18 cellular contexts compared by ENCODE assay signal in the genomic region with DNA sequence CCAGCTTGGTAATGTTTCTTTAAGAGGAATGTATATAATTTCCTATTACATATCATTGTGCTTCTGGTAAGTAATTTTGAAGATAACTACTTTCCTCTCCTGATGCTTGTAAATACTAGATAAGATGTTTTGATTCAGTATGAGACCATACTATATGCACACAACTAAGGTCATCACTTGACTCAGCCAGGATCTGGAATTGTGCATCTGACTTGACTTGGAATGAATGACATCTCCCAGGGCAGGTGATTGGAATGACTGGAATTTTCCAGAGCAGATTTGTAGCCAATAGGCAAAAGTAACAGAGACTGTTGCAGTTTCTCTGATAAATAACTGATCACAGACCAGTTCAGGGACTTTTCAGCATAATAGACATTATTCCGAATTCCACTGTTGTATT. TPM values are rescaled to one million over a fixed set of nuclear protein-coding genes. Genes with fewer than 3 reads are reported as not detected.
A peak's percentile ranks its signal among the peaks of the same experiment; 100 is the strongest.
DNase-seq lines count a peak whose midpoint lies in the region; ATAC-seq, FAIRE-seq and TF ChIP-seq lines count a peak whose summit lies in the region.
"Had no signal": no experiment of that assay in that cellular context is flagged by ENCODE, and none has a peak within 500 bp of the region (broad histone marks: within the 10 kb centered on the region; RNA-seq: fewer than 3 reads in every experiment).

No MANE protein-coding gene starts in this region.

- TF ChIP-seq CTCF in psoas muscle (IDR thresholded peaks at IDR 0.05): no peak

- H3K27ac ChIP-seq in psoas muscle: peak overlapping the region; percentile 84
- H3K27ac ChIP-seq: BLaER1 treated with 17β-estradiol and CSF1 and Interleukin-3, amounts not matched to agents 10 nM and 100 nM; parathyroid adenoma; SK-N-MC had no signal

- H3K36me3 Mint-ChIP-seq in natural killer cell treated with Interleukin-12 subunit alpha and Interleukin-12 subunit beta and Interleukin-15 and Interleukin-18, amount 100 ng/mL, for 72 hours: no peaks in the 10 kb centered on the region
- H3K36me3 Mint-ChIP-seq: activated CD8-positive, alpha-beta memory T cell treated with anti-CD3 and anti-CD28 coated beads, Interleukin-2, amount 10 ng/mL, durations not matched to agents 7 days and 5 days; activated naive CD8-positive, alpha-beta T cell; WTC11 had no signal

- FAIRE-seq in frontal cortex (lab: Jason Lieb, UNC): no peak

- H3K27me3 ChIP-seq in psoas muscle (ENCODE audit: insufficient read depth in 3 of 3, low read length in 2 of 3): no peaks in the 10 kb centered on the region
- H3K27me3 ChIP-seq: BLaER1 treated with 17β-estradiol and CSF1 and Interleukin-3, amounts not matched to agents 10 nM and 100 nM had no signal

- H3K4me1 ChIP-seq in psoas muscle: peaks cover 74% of the 10 kb centered on the region
- H3K4me1 ChIP-seq: parathyroid adenoma had no signal

- DNase-seq in GM03348 (ENCODE audit: low spot score): peak; percentile 21
- peak; percentile 10 for DNase-seq in RPMI7951 (ENCODE audit: low read depth)
- DNase-seq in erythroblast (lab: John Stamatoyannopoulos, UW): peak; percentile 39 to 56
- no peak for DNase-seq in psoas muscle
- no peak for DNase-seq in natural killer cell treated with Interleukin-12 subunit alpha and Interleukin-12 subunit beta and Interleukin-15 and Interleukin-18, amount 100 ng/mL, for 72 hours (ENCODE audit: low spot score)
- no peak for DNase-seq in iPS-NIHi11 (ENCODE audit: low spot score)
- DNase-seq in SK-N-DZ (ENCODE audit: low spot score): no peak
- no peak for DNase-seq in frontal cortex (ENCODE audit: low spot score in 2 of 2)
- DNase-seq: activated CD8-positive, alpha-beta memory T cell treated with anti-CD3 and anti-CD28 coated beads, Interleukin-2, amount 10 ng/mL, durations not matched to agents 7 days and 5 days; NCI-H2081 treated with DMSO at 0.1 percent for 48 hours; stimulated activated CD4-positive, alpha-beta T cell treated with anti-CD3 and anti-CD28 coated beads, Interleukin-2, amount 100 ng/mL, for 24 hours had no signal

- 80 to 100% (median 90%) methylated on average over 1 of the region's 1 CpG for WGBS in psoas muscle, 3 donors

- H3K27me3 Mint-ChIP-seq in natural killer cell treated with Interleukin-12 subunit alpha and Interleukin-12 subunit beta and Interleukin-15 and Interleukin-18, amount 100 ng/mL, for 72 hours: peaks cover 22 to 44% of the 10 kb centered on the region in 2 donors

- peaks cover 0 to 53% of the 10 kb centered on the region in 2 donors for H3K36me3 ChIP-seq in psoas muscle (ENCODE audit: insufficient read depth in 1 of 2, low read depth in 1 of 2)
- H3K36me3 ChIP-seq: BLaER1 treated with 17β-estradiol and CSF1 and Interleukin-3, amounts not matched to agents 10 nM and 100 nM had no signal

- no peak for TF ChIP-seq POLR2A in erythroblast (IDR thresholded peaks at IDR 0.05; ENCODE audit: low read length)

- ATAC-seq in psoas muscle: no peak
- ATAC-seq in natural killer cell treated with Interleukin-12 subunit alpha and Interleukin-12 subunit beta and Interleukin-15 and Interleukin-18, amount 100 ng/mL, for 72 hours: no peak
- ATAC-seq: activated CD8-positive, alpha-beta memory T cell treated with anti-CD3 and anti-CD28 coated beads, Interleukin-2, amount 10 ng/mL, durations not matched to agents 7 days and 5 days; WTC11 had no signal

- no peak overlapping the region for H3K27ac Mint-ChIP-seq in natural killer cell treated with Interleukin-12 subunit alpha and Interleukin-12 subunit beta and Interleukin-15 and Interleukin-18, amount 100 ng/mL, for 72 hours
- H3K27ac Mint-ChIP-seq: activated CD8-positive, alpha-beta memory T cell treated with anti-CD3 and anti-CD28 coated beads, Interleukin-2, amount 10 ng/mL, durations not matched to agents 7 days and 5 days; activated naive CD8-positive, alpha-beta T cell; WTC11 had no signal

- peaks cover 0 to 3% of the 10 kb centered on the region in 2 donors for H3K4me1 Mint-ChIP-seq in natural killer cell treated with Interleukin-12 subunit alpha and Interleukin-12 subunit beta and Interleukin-15 and Interleukin-18, amount 100 ng/mL, for 72 hours (ENCODE audit: low read depth in 2 of 2)

- intact Hi-C loops in psoas muscle (cut with DNase I): no loop called here

- no peak overlapping the region for H3K4me3 Mint-ChIP-seq in natural killer cell treated with Interleukin-12 subunit alpha and Interleukin-12 subunit beta and Interleukin-15 and Interleukin-18, amount 100 ng/mL, for 72 hours
- H3K4me3 Mint-ChIP-seq: activated CD8-positive, alpha-beta memory T cell treated with anti-CD3 and anti-CD28 coated beads, Interleukin-2, amount 10 ng/mL, durations not matched to agents 7 days and 5 days; activated naive CD8-positive, alpha-beta T cell; WTC11 had no signal

- no peaks in the 10 kb centered on the region for H3K9me3 Mint-ChIP-seq in natural killer cell treated with Interleukin-12 subunit alpha and Interleukin-12 subunit beta and Interleukin-15 and Interleukin-18, amount 100 ng/mL, for 72 hours
- H3K9me3 Mint-ChIP-seq: WTC11 had no signal

- H3K9me3 ChIP-seq in psoas muscle: no peaks in the 10 kb centered on the region
- H3K9me3 ChIP-seq: BLaER1 treated with 17β-estradiol and CSF1 and Interleukin-3, amounts not matched to agents 10 nM and 100 nM had no signal

- no peak overlapping the region for H3K4me3 ChIP-seq in psoas muscle
- H3K4me3 ChIP-seq: BLaER1 treated with 17β-estradiol and CSF1 and Interleukin-3, amounts not matched to agents 10 nM and 100 nM; SK-N-MC had no signal

RNA-seq across cellular contexts. Expression of a gene that starts 11.1 kb away (rescaled TPM):
- not detected in 2 replicates for total RNA-seq in RPMI7951 (2014; rRNA removed; shearing (Covaris generic))
- total RNA-seq in psoas muscle: 100 to 1,000 TPM; 141 to 181 (median 170) TPM
- 100 to 1,000 TPM in 1 of 3 donors, 10 to 100 TPM in 2; 41.8 to 134 (median 49.1) TPM for polyA plus RNA-seq in psoas muscle
- not detected for total RNA-seq in natural killer cell treated with Interleukin-12 subunit alpha and Interleukin-12 subunit beta and Interleukin-15 and Interleukin-18, amount 100 ng/mL, for 72 hours
- not detected in 2 replicates for polyA plus RNA-seq in SK-N-DZ (2014; cell fraction: cytosol; rRNA removed)
- polyA plus RNA-seq in SK-N-DZ (2014; cell fraction: nucleus; rRNA removed): not detected in 2 replicates
- 1.6 TPM for total RNA-seq in frontal cortex
- total RNA-seq: activated CD8-positive, alpha-beta memory T cell treated with anti-CD3 and anti-CD28 coated beads, Interleukin-2, amount 10 ng/mL, durations not matched to agents 7 days and 5 days; mesenteric fat pad; ureter; WTC11 had no signal

RNA-seq across cellular contexts. Expression of a gene that starts 50.6 kb away (rescaled TPM):
- 11.4 and 13.1 TPM in 2 replicates for total RNA-seq in RPMI7951 (2014; rRNA removed; shearing (Covaris generic))
- 10 to 100 TPM; 17.2 to 22.6 (median 19.6) TPM for total RNA-seq in psoas muscle
- polyA plus RNA-seq in psoas muscle: 10 to 100 TPM; 11.3 to 38.2 (median 17.6) TPM
- total RNA-seq in natural killer cell treated with Interleukin-12 subunit alpha and Interleukin-12 subunit beta and Interleukin-15 and Interleukin-18, amount 100 ng/mL, for 72 hours: 10 to 100 TPM; 19.6 to 27.7 TPM
- 33.6 and 37.2 TPM in 2 replicates for polyA plus RNA-seq in SK-N-DZ (2014; cell fraction: cytosol; rRNA removed)
- polyA plus RNA-seq in SK-N-DZ (2014; cell fraction: nucleus; rRNA removed): 25.3 and 37.3 TPM in 2 replicates
- 25.7 TPM for total RNA-seq in frontal cortex

Comparison
In these comparisons a context has a peak if more than half of its experiments do, and no peak if none do; other contexts are left out.
1. DNase-seq: peak in GM03348 (single experiment), RPMI7951 (single experiment) and erythroblast (2 of 2); none in psoas muscle (0 of 2), natural killer cell treated with Interleukin-12 subunit alpha and Interleukin-12 subunit beta and Interleukin-15 and Interleukin-18, amount 100 ng/mL, for 72 hours (single experiment), iPS-NIHi11 (single experiment), SK-N-DZ (single experiment) and frontal cortex (0 of 2).
2. RNA of a gene that starts 11.1 kb away (total RNA-seq): 141 to 181 TPM in psoas muscle; 1.6 TPM in frontal cortex (single experiment), not detected in natural killer cell treated with Interleukin-12 subunit alpha and Interleukin-12 subunit beta and Interleukin-15 and Interleukin-18, amount 100 ng/mL, for 72 hours and not detected in RPMI7951; every median in the first group is over 10 times any median in the second.